ENCODE assay signal across 22 cellular contexts in genomic region chr11:120127236-120127635, GRCh38. TPM values are rescaled to one million over a fixed set of nuclear protein-coding genes. Genes with fewer than 3 reads are reported as not detected.
"Had no signal": no experiment of that assay in that cellular context is flagged by ENCODE, and none has a peak within 500 bp of the region (broad histone marks: within the 10 kb centered on the region; RNA-seq: fewer than 3 reads in every experiment).

No MANE protein-coding gene starts in this region.

- H3K36me3 ChIP-seq: ascending aorta, colonic mucosa, heart right ventricle, thyroid gland had no signal

- H3K4me3 ChIP-seq: ascending aorta, colonic mucosa, dorsolateral prefrontal cortex, heart right ventricle, thyroid gland had no signal

- H3K27ac ChIP-seq: ascending aorta, colonic mucosa, dorsolateral prefrontal cortex, heart right ventricle, thyroid gland had no signal

- H3K9me3 ChIP-seq: ascending aorta, colonic mucosa, heart right ventricle, thyroid gland had no signal

- H3K27me3 ChIP-seq: ascending aorta, colonic mucosa, thyroid gland had no signal

- H3K4me1 ChIP-seq: ascending aorta, colonic mucosa, heart right ventricle had no signal

- FAIRE-seq: urothelium cell line had no signal

- ATAC-seq: activated CD4-positive, CD25-positive, alpha-beta regulatory T cell treated with anti-CD3 and anti-CD28 coated beads, Interleukin-2, amount 50 U/mL, for 24 hours; activated CD8-positive, alpha-beta T cell treated with anti-CD3 and anti-CD28 coated beads for 36 hours; effector memory CD8-positive, alpha-beta T cell; heart right ventricle; left colon; T-cell had no signal

- DNase-seq: activated CD4-positive, alpha-beta T cell treated with anti-CD3 and anti-CD28 coated beads, Interleukin-2, amount 10 ng/mL, durations not matched to agents 24 days and 14 days; activated CD8-positive, alpha-beta T cell treated with anti-CD3 and anti-CD28 coated beads for 36 hours; activated gamma-delta T cell treated with Interleukin-2 at 50 U/mL for 16 hours; colonic mucosa; effector memory CD8-positive, alpha-beta T cell; foreskin fibroblast; heart right ventricle; islet precursor cell; mesendoderm; naive B cell; nucleus accumbens; stimulated activated CD4-positive, alpha-beta T cell treated with anti-CD3 and anti-CD28 coated beads, Interleukin-4, amount 100 ng/mL, for 24 hours; stimulated activated naive CD4-positive, alpha-beta T cell treated with Interleukin-2 at 50 U/mL for 16 hours; T-cell; thyroid gland had no signal

RNA-seq across cellular contexts. Expression of gene TRIM29, which starts 10.7 kb away (rescaled TPM):
- total RNA-seq: activated CD4-positive, alpha-beta T cell treated with anti-CD3 and anti-CD28 coated beads, Interleukin-2, amount 10 ng/mL, durations not matched to agents 24 days and 14 days; activated CD8-positive, alpha-beta T cell treated with anti-CD3 and anti-CD28 coated beads for 36 hours; activated T-helper 1 cell treated with anti-CD3 and anti-CD28 coated beads, Interleukin-12 subunit alpha, Interleukin-12 subunit beta, Interleukin-2, Interleukin-4 antibody, amounts not matched to agents 30 ng/mL and 10 ng/mL and 1 ng/mL, durations not matched to agents 14 hours and 24 hours and 36 hours; fibroblast of lung; T-cell had no signal
- polyA plus RNA-seq: fibroblast of lung had no signal
